In the genomic region with DNA sequence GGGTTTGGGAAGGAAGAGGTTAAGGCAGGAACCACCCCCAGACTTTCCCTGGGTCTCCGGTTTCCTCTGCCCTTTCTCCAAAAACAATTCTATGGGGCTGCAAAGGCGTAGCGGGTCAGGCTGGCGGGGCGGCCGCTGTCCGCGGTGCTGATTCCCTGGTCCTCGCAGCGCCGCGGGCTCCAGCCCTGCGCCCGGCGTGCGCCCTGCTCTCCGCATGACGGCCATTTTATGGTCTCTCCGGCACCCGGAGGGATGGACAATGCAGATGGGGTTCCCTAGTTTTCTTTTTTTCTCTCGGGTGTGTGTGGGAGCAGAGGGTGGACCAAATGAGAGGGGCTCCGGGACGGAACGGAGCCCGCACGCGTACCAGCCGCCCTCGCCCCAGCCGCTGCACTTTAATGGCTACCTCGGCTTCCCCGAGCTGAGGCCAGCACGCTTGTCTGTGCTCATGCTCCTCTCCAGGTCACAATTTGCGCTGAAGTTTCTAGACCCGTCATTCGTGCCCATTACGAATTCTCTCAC, we compare ENCODE assay signal across 1 cellular context.
TF ChIP-seq lines count a peak whose summit lies in the region.

No MANE protein-coding gene starts in this region.

TF ChIP-seq in HepG2, 621 proteins besides CTCF, POLR2A, EP300 and RAD21 (continued from another document and continues in another):
- TF ChIP-seq SPEN (CRISPR knock-in tag; IDR thresholded peaks at IDR 0.05; ENCODE audit: low read depth) (no peak), ZNF446 (CRISPR knock-in tag; IDR thresholded peaks at IDR 0.05) (no peak; the same call in 1 of the 2 replicates), ZNF776 (CRISPR knock-in tag; IDR thresholded peaks at IDR 0.05) (0 out of 2 replicates have a peak, but pooled peaks have one; percentile 47), ETV5 (CRISPR knock-in tag; IDR thresholded peaks at IDR 0.05; ENCODE audit: borderline replicate concordance) (no peak), ZNF367 (CRISPR knock-in tag; IDR thresholded peaks at IDR 0.05; ENCODE audit: borderline replicate concordance) (no peak; the same call in 1 of the 2 replicates), SKI (IDR thresholded peaks at IDR 0.05; ENCODE audit: partially characterized antibody) (no peak), ZNF251 (CRISPR knock-in tag; IDR thresholded peaks at IDR 0.05) (no peak), ZNF83 (CRISPR knock-in tag; IDR thresholded peaks at IDR 0.05; ENCODE audit: borderline replicate concordance) (no peak), CBX5 (CRISPR knock-in tag; IDR thresholded peaks at IDR 0.05; ENCODE audit: borderline replicate concordance) (no peak), ZNF549 (CRISPR knock-in tag; IDR thresholded peaks at IDR 0.05) (no peak), RXRA (CRISPR knock-in tag; IDR thresholded peaks at IDR 0.05) (no peak), ZNF256 (CRISPR knock-in tag; conservative IDR thresholded peaks at IDR 0.05) (no peak), CBFB (CRISPR knock-in tag; IDR thresholded peaks at IDR 0.05) (no peak), TP53 (CRISPR knock-in tag; conservative IDR thresholded peaks at IDR 0.05) (no peak; the same call in 1 of the 2 replicates), SOX6 (IDR thresholded peaks at IDR 0.05) (no peak), SOX6 (CRISPR knock-in tag; IDR thresholded peaks at IDR 0.05) (no peak), ZNF441 (CRISPR knock-in tag; IDR thresholded peaks at IDR 0.05; ENCODE audit: borderline replicate concordance) (no peak; the same call in 1 of the 2 replicates), SETDB1 (CRISPR knock-in tag; IDR thresholded peaks at IDR 0.05; ENCODE audit: borderline replicate concordance) (no peak), ZNF557 (CRISPR knock-in tag; IDR thresholded peaks at IDR 0.05) (peak; percentile 34; the same call in 1 of the 2 replicates), ZFX (CRISPR knock-in tag; IDR thresholded peaks at IDR 0.05; ENCODE audit: low read depth) (no peak), RFXAP (CRISPR knock-in tag; IDR thresholded peaks at IDR 0.05; ENCODE audit: borderline replicate concordance) (peak; percentile 71; the same call in 1 of the 2 replicates), ZNF562 (CRISPR knock-in tag; IDR thresholded peaks at IDR 0.05; ENCODE audit: borderline replicate concordance) (no peak), ZNF12 (CRISPR knock-in tag; IDR thresholded peaks at IDR 0.05) (0 out of 2 replicates have a peak, but pooled peaks have one; percentile 52), ZNF878 (CRISPR knock-in tag; IDR thresholded peaks at IDR 0.05) (peak; percentile 75; the same call in 1 of the 2 replicates), BORCS8-MEF2B (CRISPR knock-in tag; IDR thresholded peaks at IDR 0.05) (peak; percentile 93), DNMT3B (CRISPR knock-in tag; conservative IDR thresholded peaks at IDR 0.05) (no peak), HNF4G (IDR thresholded peaks at IDR 0.05; ENCODE audit: borderline replicate concordance, low read depth, low read length) (no peak), HNF4G (CRISPR knock-in tag; IDR thresholded peaks at IDR 0.05; ENCODE audit: borderline replicate concordance, low read depth) (no peak), KLF13 (CRISPR knock-in tag; IDR thresholded peaks at IDR 0.05) (no peak), TCF7L2 (IDR thresholded peaks at IDR 0.05; ENCODE audit: low read depth, low read length) (no peak), GPN1 (CRISPR knock-in tag; IDR thresholded peaks at IDR 0.05; ENCODE audit: borderline replicate concordance) (peak; percentile 60; the same call in 1 of the 2 replicates), SIN3A (IDR thresholded peaks at IDR 0.05; ENCODE audit: borderline replicate concordance, low read depth, low read length) (no peak), ZEB1 (IDR thresholded peaks at IDR 0.05; ENCODE audit: insufficient replicate concordance, low read depth) (no peak), SUZ12 (IDR thresholded peaks at IDR 0.05; ENCODE audit: low read depth, low read length) (no peak), REL (CRISPR knock-in tag; conservative IDR thresholded peaks at IDR 0.05) (0 out of 2 replicates have a peak, but pooled peaks have one; percentile 60), THYN1 (CRISPR knock-in tag; IDR thresholded peaks at IDR 0.05; ENCODE audit: borderline replicate concordance, low read depth) (no peak), SAP130 (CRISPR knock-in tag; IDR thresholded peaks at IDR 0.05; ENCODE audit: low read depth) (peak; percentile 29; the same call in 1 of the 2 replicates), KMT2A (CRISPR knock-in tag; IDR thresholded peaks at IDR 0.05) (no peak), ZNF354B (CRISPR knock-in tag; IDR thresholded peaks at IDR 0.05) (no peak), HDAC1 (CRISPR knock-in tag; IDR thresholded peaks at IDR 0.05) (0 out of 2 replicates have a peak, but pooled peaks have one; percentile 33), PAF1 (CRISPR knock-in tag; IDR thresholded peaks at IDR 0.05) (no peak), TBX3 (IDR thresholded peaks at IDR 0.05; ENCODE audit: borderline replicate concordance) (no peak), ZNF747 (CRISPR knock-in tag; IDR thresholded peaks at IDR 0.05; ENCODE audit: borderline replicate concordance) (no peak), ZBTB42 (CRISPR knock-in tag; IDR thresholded peaks at IDR 0.05) (no peak), ZNF44 (CRISPR knock-in tag; IDR thresholded peaks at IDR 0.05) (no peak)
- TF ChIP-seq, protein P1, sequence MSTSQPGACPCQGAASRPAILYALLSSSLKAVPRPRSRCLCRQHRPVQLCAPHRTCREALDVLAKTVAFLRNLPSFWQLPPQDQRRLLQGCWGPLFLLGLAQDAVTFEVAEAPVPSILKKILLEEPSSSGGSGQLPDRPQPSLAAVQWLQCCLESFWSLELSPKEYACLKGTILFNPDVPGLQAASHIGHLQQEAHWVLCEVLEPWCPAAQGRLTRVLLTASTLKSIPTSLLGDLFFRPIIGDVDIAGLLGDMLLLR (CRISPR knock-in tag; IDR thresholded peaks at IDR 0.05), result peak; percentile 79; the same call in 1 of the 2 replicates
- TF ChIP-seq, protein P2, sequence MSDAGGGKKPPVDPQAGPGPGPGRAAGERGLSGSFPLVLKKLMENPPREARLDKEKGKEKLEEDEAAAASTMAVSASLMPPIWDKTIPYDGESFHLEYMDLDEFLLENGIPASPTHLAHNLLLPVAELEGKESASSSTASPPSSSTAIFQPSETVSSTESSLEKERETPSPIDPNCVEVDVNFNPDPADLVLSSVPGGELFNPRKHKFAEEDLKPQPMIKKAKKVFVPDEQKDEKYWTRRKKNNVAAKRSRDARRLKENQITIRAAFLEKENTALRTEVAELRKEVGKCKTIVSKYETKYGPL (CRISPR knock-in tag; IDR thresholded peaks at IDR 0.05), result peak; percentile 68; the same call in 1 of the 2 replicates
- TF ChIP-seq, protein P3, sequence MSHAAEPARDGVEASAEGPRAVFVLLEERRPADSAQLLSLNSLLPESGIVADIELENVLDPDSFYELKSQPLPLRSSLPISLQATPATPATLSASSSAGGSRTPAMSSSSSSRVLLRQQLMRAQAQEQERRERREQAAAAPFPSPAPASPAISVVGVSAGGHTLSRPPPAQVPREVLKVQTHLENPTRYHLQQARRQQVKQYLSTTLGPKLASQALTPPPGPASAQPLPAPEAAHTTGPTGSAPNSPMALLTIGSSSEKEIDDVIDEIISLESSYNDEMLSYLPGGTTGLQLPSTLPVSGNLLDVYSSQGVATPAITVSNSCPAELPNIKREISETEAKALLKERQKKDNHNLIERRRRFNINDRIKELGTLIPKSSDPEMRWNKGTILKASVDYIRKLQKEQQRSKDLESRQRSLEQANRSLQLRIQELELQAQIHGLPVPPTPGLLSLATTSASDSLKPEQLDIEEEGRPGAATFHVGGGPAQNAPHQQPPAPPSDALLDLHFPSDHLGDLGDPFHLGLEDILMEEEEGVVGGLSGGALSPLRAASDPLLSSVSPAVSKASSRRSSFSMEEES (CRISPR knock-in tag; IDR thresholded peaks at IDR 0.05), result peak; percentile 56
- TF ChIP-seq, protein P4, sequence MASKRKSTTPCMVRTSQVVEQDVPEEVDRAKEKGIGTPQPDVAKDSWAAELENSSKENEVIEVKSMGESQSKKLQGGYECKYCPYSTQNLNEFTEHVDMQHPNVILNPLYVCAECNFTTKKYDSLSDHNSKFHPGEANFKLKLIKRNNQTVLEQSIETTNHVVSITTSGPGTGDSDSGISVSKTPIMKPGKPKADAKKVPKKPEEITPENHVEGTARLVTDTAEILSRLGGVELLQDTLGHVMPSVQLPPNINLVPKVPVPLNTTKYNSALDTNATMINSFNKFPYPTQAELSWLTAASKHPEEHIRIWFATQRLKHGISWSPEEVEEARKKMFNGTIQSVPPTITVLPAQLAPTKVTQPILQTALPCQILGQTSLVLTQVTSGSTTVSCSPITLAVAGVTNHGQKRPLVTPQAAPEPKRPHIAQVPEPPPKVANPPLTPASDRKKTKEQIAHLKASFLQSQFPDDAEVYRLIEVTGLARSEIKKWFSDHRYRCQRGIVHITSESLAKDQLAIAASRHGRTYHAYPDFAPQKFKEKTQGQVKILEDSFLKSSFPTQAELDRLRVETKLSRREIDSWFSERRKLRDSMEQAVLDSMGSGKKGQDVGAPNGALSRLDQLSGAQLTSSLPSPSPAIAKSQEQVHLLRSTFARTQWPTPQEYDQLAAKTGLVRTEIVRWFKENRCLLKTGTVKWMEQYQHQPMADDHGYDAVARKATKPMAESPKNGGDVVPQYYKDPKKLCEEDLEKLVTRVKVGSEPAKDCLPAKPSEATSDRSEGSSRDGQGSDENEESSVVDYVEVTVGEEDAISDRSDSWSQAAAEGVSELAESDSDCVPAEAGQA (IDR thresholded peaks at IDR 0.05; ENCODE audit: low read depth), result no peak
- TF ChIP-seq, protein P4 (CRISPR knock-in tag; IDR thresholded peaks at IDR 0.05; ENCODE audit: borderline replicate concordance), result peak; percentile 93; the same call in 1 of the 2 replicates
- TF ChIP-seq, protein P5, sequence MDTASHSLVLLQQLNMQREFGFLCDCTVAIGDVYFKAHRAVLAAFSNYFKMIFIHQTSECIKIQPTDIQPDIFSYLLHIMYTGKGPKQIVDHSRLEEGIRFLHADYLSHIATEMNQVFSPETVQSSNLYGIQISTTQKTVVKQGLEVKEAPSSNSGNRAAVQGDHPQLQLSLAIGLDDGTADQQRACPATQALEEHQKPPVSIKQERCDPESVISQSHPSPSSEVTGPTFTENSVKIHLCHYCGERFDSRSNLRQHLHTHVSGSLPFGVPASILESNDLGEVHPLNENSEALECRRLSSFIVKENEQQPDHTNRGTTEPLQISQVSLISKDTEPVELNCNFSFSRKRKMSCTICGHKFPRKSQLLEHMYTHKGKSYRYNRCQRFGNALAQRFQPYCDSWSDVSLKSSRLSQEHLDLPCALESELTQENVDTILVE (CRISPR knock-in tag; IDR thresholded peaks at IDR 0.05), result no peak
- TF ChIP-seq, protein P6, sequence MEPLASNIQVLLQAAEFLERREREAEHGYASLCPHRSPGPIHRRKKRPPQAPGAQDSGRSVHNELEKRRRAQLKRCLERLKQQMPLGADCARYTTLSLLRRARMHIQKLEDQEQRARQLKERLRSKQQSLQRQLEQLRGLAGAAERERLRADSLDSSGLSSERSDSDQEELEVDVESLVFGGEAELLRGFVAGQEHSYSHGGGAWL (CRISPR knock-in tag; IDR thresholded peaks at IDR 0.05), result peak; percentile 65; the same call in 1 of the 2 replicates
- TF ChIP-seq, protein P7, sequence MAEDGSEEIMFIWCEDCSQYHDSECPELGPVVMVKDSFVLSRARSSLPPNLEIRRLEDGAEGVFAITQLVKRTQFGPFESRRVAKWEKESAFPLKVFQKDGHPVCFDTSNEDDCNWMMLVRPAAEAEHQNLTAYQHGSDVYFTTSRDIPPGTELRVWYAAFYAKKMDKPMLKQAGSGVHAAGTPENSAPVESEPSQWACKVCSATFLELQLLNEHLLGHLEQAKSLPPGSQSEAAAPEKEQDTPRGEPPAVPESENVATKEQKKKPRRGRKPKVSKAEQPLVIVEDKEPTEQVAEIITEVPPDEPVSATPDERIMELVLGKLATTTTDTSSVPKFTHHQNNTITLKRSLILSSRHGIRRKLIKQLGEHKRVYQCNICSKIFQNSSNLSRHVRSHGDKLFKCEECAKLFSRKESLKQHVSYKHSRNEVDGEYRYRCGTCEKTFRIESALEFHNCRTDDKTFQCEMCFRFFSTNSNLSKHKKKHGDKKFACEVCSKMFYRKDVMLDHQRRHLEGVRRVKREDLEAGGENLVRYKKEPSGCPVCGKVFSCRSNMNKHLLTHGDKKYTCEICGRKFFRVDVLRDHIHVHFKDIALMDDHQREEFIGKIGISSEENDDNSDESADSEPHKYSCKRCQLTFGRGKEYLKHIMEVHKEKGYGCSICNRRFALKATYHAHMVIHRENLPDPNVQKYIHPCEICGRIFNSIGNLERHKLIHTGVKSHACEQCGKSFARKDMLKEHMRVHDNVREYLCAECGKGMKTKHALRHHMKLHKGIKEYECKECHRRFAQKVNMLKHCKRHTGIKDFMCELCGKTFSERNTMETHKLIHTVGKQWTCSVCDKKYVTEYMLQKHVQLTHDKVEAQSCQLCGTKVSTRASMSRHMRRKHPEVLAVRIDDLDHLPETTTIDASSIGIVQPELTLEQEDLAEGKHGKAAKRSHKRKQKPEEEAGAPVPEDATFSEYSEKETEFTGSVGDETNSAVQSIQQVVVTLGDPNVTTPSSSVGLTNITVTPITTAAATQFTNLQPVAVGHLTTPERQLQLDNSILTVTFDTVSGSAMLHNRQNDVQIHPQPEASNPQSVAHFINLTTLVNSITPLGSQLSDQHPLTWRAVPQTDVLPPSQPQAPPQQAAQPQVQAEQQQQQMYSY (CRISPR knock-in tag; IDR thresholded peaks at IDR 0.05), result peak; percentile 64; the same call in 1 of the 2 replicates
